ENCODE assay signal across 8 cellular contexts in genomic region chr17:73304971-73305786, GRCh38. TPM values are rescaled to one million over a fixed set of nuclear protein-coding genes. Genes with fewer than 3 reads are reported as not detected.
DNase-seq lines count a peak whose midpoint lies in the region; ATAC-seq and TF ChIP-seq lines count a peak whose summit lies in the region.

No MANE protein-coding gene starts in this region.

- H3K4me3 ChIP-seq in HCT116 (replicated peaks in 1 of 2; ENCODE audit: low read depth in 1 of 2, low read length in 2 of 2): peak overlapping the region; percentile 51 to 56
- peak overlapping the region; percentile 39 for H3K4me3 ChIP-seq in fibroblast of mammary gland (ENCODE audit: control insufficient read depth, low read depth, low read length)
- peak overlapping the region; percentile 69 for H3K4me3 ChIP-seq in osteoblast (ENCODE audit: insufficient read depth, low read length)

- H4K20me1 ChIP-seq in HCT116 (ENCODE audit: insufficient read depth): no peaks in the 10 kb centered on the region
- peaks cover 18% of the 10 kb centered on the region for H4K20me1 ChIP-seq in osteoblast (ENCODE audit: insufficient read depth, low read length)

- H3K9me3 ChIP-seq in HCT116 (ENCODE audit: control insufficient read depth in 1 of 2, insufficient read depth in 1 of 2, low read depth in 1 of 2, low read length in 2 of 2) (no peaks in the 10 kb centered on the region), osteoblast (ENCODE audit: low read depth, low read length) (no peaks in the 10 kb centered on the region)

- no peak for TF ChIP-seq RAD21 in HCT116 (IDR thresholded peaks at IDR 0.05; ENCODE audit: low read depth)

- H3K4me2 ChIP-seq in HCT116 (ENCODE audit: low read length): peak overlapping the region; percentile 83
- peak overlapping the region; percentile 98 for H3K4me2 ChIP-seq in osteoblast (ENCODE audit: insufficient read depth, low read length)

- H3K36me3 ChIP-seq in HCT116 (ENCODE audit: control insufficient read depth in 1 of 2, insufficient read depth in 2 of 2, low read length in 2 of 2): no peaks in the 10 kb centered on the region
- H3K36me3 ChIP-seq in osteoblast (ENCODE audit: insufficient read depth, low read length): no peaks in the 10 kb centered on the region

- no peaks in the 10 kb centered on the region for H3K9me2 ChIP-seq in HCT116 (ENCODE audit: insufficient read depth)

- POLR2A ChIA-PET in HCT116 (lab: Charles Lee): interaction anchor here (0.5 to 3.9 kb wide), 4 partner anchors 10 to 65 kb away, joined by 3 to 14 read pairs (median 4); no protein-coding TSS in a partner anchor

- CTCF ChIA-PET in HCT116 (lab: Charles Lee): no interaction called here

- DNase-seq in 8988T (peak; percentile 49), HCT116 (ENCODE audit: low read depth, low spot score) (peak; percentile 55), SW 1271 (lab: John Stamatoyannopoulos, UW) (peak; percentile 73 to 88), fibroblast of mammary gland (ENCODE audit: low read depth) (peak; percentile 86), osteoblast (ENCODE audit: insufficient read length, low spot score, missing footprints) (peak; percentile 93), AML-193 (lab: John Stamatoyannopoulos, UW) (no peak)
- DNase-seq in activated naive CD4-positive, alpha-beta T cell treated with Interleukin-2 at 50 U/mL for 16 hours: no peak
- DNase-seq in effector CD4-positive, alpha-beta T cell: no peak

- TSS peak; percentile 94 for BruUV-seq in HCT116 (replicated peaks; lab: Mats Ljungman, UMichigan)

- H3K4me1 ChIP-seq in HCT116 (ENCODE audit: control insufficient read depth in 1 of 2, insufficient read depth in 2 of 2, low read length in 2 of 2) (peaks cover 71 to 93% of the 10 kb centered on the region in 2 experiments), osteoblast (ENCODE audit: insufficient read depth, low read length) (peaks cover 70% of the 10 kb centered on the region)

- no peaks in the 10 kb centered on the region for H3K27me3 ChIP-seq in HCT116 (ENCODE audit: insufficient read depth, low read length)
- H3K27me3 ChIP-seq in osteoblast (ENCODE audit: insufficient read depth, low read length): no peaks in the 10 kb centered on the region

- peak in 2 of 3 experiments; percentile 53; a peak in 4 of 6 replicates for TF ChIP-seq CTCF in HCT116 (IDR thresholded peaks at IDR 0.05 in 2 of 3, conservative IDR thresholded peaks at IDR 0.05 in 1 of 3; ENCODE audit: borderline replicate concordance in 1 of 3, insufficient read depth in 1 of 3, low read depth in 2 of 3, low read length in 2 of 3)
- peak; percentile 26 for TF ChIP-seq CTCF in fibroblast of mammary gland (conservative IDR thresholded peaks at IDR 0.05; ENCODE audit: control insufficient read depth, insufficient read depth, low read depth, low read length)
- TF ChIP-seq CTCF in osteoblast (IDR thresholded peaks at IDR 0.05; ENCODE audit: extremely low read depth, low read depth, low read length): peak; percentile 37

- intact Hi-C loops in HCT116 (cut with micrococcal nuclease): no loop called here

- no peak for TF ChIP-seq POLR2A in HCT116 (IDR thresholded peaks at IDR 0.05; ENCODE audit: borderline replicate concordance, extremely low read depth, insufficient read depth, insufficient read length)

- H3K27ac ChIP-seq in HCT116 (ENCODE audit: low read depth, low read length) (peak overlapping the region; percentile 70), osteoblast (ENCODE audit: low read depth, low read length) (peak overlapping the region; percentile 94)

- RAD21 ChIA-PET in HCT116 (lab: Charles Lee; ENCODE audit: low non-redundant PET in 1 of 2, low total read pairs in 2 of 2, uncharacterized antibody in 2 of 2, unreplicated experiment in 2 of 2): no interaction called here

- peak overlapping the region; percentile 66 for H3K9ac ChIP-seq in HCT116 (ENCODE audit: low read length)

- H3K79me2 ChIP-seq in HCT116 (ENCODE audit: insufficient read depth, low read length): peaks cover 96% of the 10 kb centered on the region
- H3K79me2 ChIP-seq in osteoblast (ENCODE audit: insufficient read depth, low read length): peaks cover 79% of the 10 kb centered on the region

- H2AFZ ChIP-seq in HCT116 (ENCODE audit: low read depth, low read length, poor library complexity, severe bottlenecking): no peak overlapping the region
- H2AFZ ChIP-seq in osteoblast (ENCODE audit: low read length): peak overlapping the region; percentile 85

- peak; percentile 50 for ATAC-seq in HCT116

TF ChIP-seq in HCT116, 20 proteins besides CTCF, POLR2A, EP300 and RAD21:
- peak; percentile 45 for TF ChIP-seq POLR2AphosphoS5 (IDR thresholded peaks at IDR 0.05; ENCODE audit: low read depth, low read length)
- TF ChIP-seq ZNF274 (IDR thresholded peaks at IDR 0.05; ENCODE audit: low read depth, low read length): no peak
- TF ChIP-seq TCF7L2 (IDR thresholded peaks at IDR 0.05; ENCODE audit: borderline replicate concordance, extremely low read depth, insufficient read depth, insufficient read length): no peak
- TF ChIP-seq CBX3 (IDR thresholded peaks at IDR 0.05; ENCODE audit: low read depth): no peak
- no peak for TF ChIP-seq SIN3A (IDR thresholded peaks at IDR 0.05; ENCODE audit: low read depth)
- TF ChIP-seq JUND (IDR thresholded peaks at IDR 0.05): no peak
- 0 out of 2 replicates have a peak, but pooled peaks have one; percentile 28 for TF ChIP-seq ZFX (IDR thresholded peaks at IDR 0.05)
- no peak for TF ChIP-seq ATF3 (IDR thresholded peaks at IDR 0.05)
- TF ChIP-seq FOSL1 (IDR thresholded peaks at IDR 0.05; ENCODE audit: low read depth): no peak

RNA-seq across cellular contexts. Expression of gene CDC42EP4, which starts 6.6 kb away (rescaled TPM):
- total RNA-seq in HCT116 (2021; ENCODE audit: unreplicated experiment) (54.9 TPM), osteoblast (13.8 and 16.3 TPM in 2 replicates)
- polyA plus RNA-seq in HCT116 (2012): 43.4 and 51.6 TPM in 2 replicates

RNA-seq across cellular contexts. Expression of gene CPSF4L, which starts 43.5 kb away (rescaled TPM):
- total RNA-seq in HCT116 (2021; ENCODE audit: unreplicated experiment) (not detected), osteoblast (not detected in 2 replicates)
- 0.16 and 0.61 TPM in 2 replicates for polyA plus RNA-seq in HCT116 (2012)

Comparison
In these comparisons a context has a peak if more than half of its experiments do, and no peak if none do; other contexts are left out.
1. DNase-seq: peak in 8988T (single experiment), HCT116 (single experiment), SW 1271 (2 of 2), fibroblast of mammary gland (single experiment) and osteoblast (single experiment); none in activated naive CD4-positive, alpha-beta T cell treated with Interleukin-2 at 50 U/mL for 16 hours (single experiment), effector CD4-positive, alpha-beta T cell (single experiment) and AML-193 (0 of 2).
2. Peak in every context shown above with its lines, with median percentiles within 50 percentile points of each other: H3K4me3 ChIP-seq and CTCF ChIP-seq.